ENCODE assay signal across 17 cellular contexts in the genomic region with DNA sequence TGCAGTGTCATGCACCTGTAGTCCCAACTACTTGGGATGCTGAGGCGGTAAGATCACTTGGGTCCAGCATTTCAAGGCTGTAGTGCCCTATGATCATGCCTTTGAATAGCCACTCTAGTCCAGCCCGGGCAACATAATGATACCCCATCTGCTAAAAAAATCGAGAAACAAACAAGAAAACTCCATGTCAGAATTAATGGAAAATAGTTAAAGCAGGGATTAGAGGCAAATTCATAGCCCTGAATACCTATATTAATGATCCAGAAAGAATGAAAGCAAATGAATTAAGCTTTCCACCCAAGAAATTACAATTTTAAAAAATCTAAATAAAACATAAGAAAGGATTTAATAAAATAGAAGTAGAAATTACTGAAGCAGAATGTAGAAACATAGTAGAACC.
A peak's percentile ranks its signal among the peaks of the same experiment; 100 is the strongest.
DNase-seq lines count a peak whose midpoint lies in the region; ATAC-seq, FAIRE-seq and TF ChIP-seq lines count a peak whose summit lies in the region.
"Had no signal": no experiment of that assay in that cellular context is flagged by ENCODE, and none has a peak within 500 bp of the region (broad histone marks: within the 10 kb centered on the region; RNA-seq: fewer than 3 reads in every experiment).

No MANE protein-coding gene starts in this region.

- 32% methylated on average over 3 of the region's 3 CpGs for WGBS in SK-N-SH (ENCODE audit: low lambda C conversion rate)
- 56% methylated on average over 3 of the region's 3 CpGs for WGBS in K562 (ENCODE audit: insufficient coverage, low coverage, missing lambda C conversion rate)

- in situ Hi-C loops in K562 (cut with MboI): loop anchor here (5.0 kb wide), 1 partner anchor 84 kb away; no protein-coding TSS in a partner anchor

- CTCF ChIA-PET in SK-N-SH (lab: Yijun Ruan, JAX) (interaction anchor here (0.7 kb wide), 1 partner anchor 341 kb away, joined by 3 read pairs; no protein-coding TSS in a partner anchor), K562 (lab: Yijun Ruan, JAX; ENCODE audit: low intra/inter-chr PET ratio) (no interaction called here)
- CTCF ChIA-PET in activated CD4-positive, alpha-beta memory T cell treated with anti-CD3 and anti-CD28 coated beads for 36 hours (lab: Charles Lee): no interaction called here

- H3K36me3 ChIP-seq in SK-N-SH (replicated peaks in 1 of 2; ENCODE audit: control insufficient read depth in 1 of 2, insufficient read depth in 2 of 2, low read length in 1 of 2) (no peaks in the 10 kb centered on the region), K562 (ENCODE audit: control insufficient read depth, insufficient read depth, low read length) (no peaks in the 10 kb centered on the region), Peyer's patch (no peaks in the 10 kb centered on the region)
- H3K36me3 ChIP-seq: BLaER1 had no signal

- POLR2A ChIA-PET in SK-N-SH (lab: Yijun Ruan, JAX) (no interaction called here), K562 (lab: Yijun Ruan, JAX) (no interaction called here)
- POLR2A ChIA-PET in activated CD4-positive, alpha-beta memory T cell treated with anti-CD3 and anti-CD28 coated beads for 36 hours (lab: Charles Lee): no interaction called here

- H3K9me2 ChIP-seq in SK-N-SH: no peaks in the 10 kb centered on the region

- H3K27me3 ChIP-seq in SK-N-SH (ENCODE audit: insufficient read depth) (no peaks in the 10 kb centered on the region), K562 (ENCODE audit: control insufficient read depth in 2 of 2, insufficient read depth in 2 of 2, low read length in 2 of 2) (no peaks in the 10 kb centered on the region), Peyer's patch (no peaks in the 10 kb centered on the region)
- H3K27me3 ChIP-seq: BLaER1 had no signal

- TF ChIP-seq POLR2A in K562 (conservative IDR thresholded peaks at IDR 0.05): no peak
- TF ChIP-seq POLR2A in Peyer's patch (IDR thresholded peaks at IDR 0.05): no peak

- ATAC-seq in SK-N-SH treated with all-trans-retinoic acid at 6 μM for 48 hours (no peak), K562 (no peak)

- TF ChIP-seq EP300 in SK-N-SH (IDR thresholded peaks at IDR 0.05; ENCODE audit: borderline replicate concordance in 1 of 2, low read depth in 1 of 2, low read length in 1 of 2) (no peak), K562 (IDR thresholded peaks at IDR 0.05; ENCODE audit: low read length) (no peak)

- no peaks in the 10 kb centered on the region for H3K9me1 ChIP-seq in K562 (ENCODE audit: control insufficient read depth, insufficient read depth, low read length)

- no peak for FAIRE-seq in K562 (lab: Jason Lieb, UNC)

- H3K9me3 ChIP-seq in SK-N-SH (peaks cover 4% of the 10 kb centered on the region; the same call in 1 of the 2 replicates), K562 (replicated peaks; ENCODE audit: control insufficient read depth, insufficient read depth, low read depth, low read length) (no peaks in the 10 kb centered on the region; the same call in 1 of the 2 replicates), Peyer's patch (no peaks in the 10 kb centered on the region)

- H3K4me3 Mint-ChIP-seq in activated CD4-positive, alpha-beta memory T cell treated with anti-CD3 and anti-CD28 coated beads for 36 hours: no peak overlapping the region
- H3K4me3 Mint-ChIP-seq: CD8-positive, alpha-beta memory T cell; IgD-negative memory B cell had no signal

- H3F3A ChIP-seq in SK-N-SH (replicated peaks; ENCODE audit: insufficient read depth): no peaks in the 10 kb centered on the region

- no peak overlapping the region for H3K27ac ChIP-seq in SK-N-SH (ENCODE audit: low read depth in 2 of 2, low read length in 1 of 2)
- H3K27ac ChIP-seq in K562 (ENCODE audit: extremely low read depth, low read depth, low read length): no peak overlapping the region
- H3K27ac ChIP-seq in epithelial cell of prostate: peak overlapping the region; percentile 86
- H3K27ac ChIP-seq in Peyer's patch: no peak overlapping the region
- H3K27ac ChIP-seq: 22Rv1, BLaER1, GM23248 had no signal

- H3K9ac ChIP-seq in SK-N-SH (no peak overlapping the region), K562 (ENCODE audit: insufficient read depth in 1 of 2, low read depth in 2 of 2, low read length in 2 of 2) (no peak overlapping the region)
- H3K9ac ChIP-seq: BLaER1, GM23248 had no signal

- peaks cover 5% of the 10 kb centered on the region for H3K9me3 Mint-ChIP-seq in activated CD4-positive, alpha-beta memory T cell treated with anti-CD3 and anti-CD28 coated beads for 36 hours

- peaks cover 18% of the 10 kb centered on the region for H3K27me3 Mint-ChIP-seq in activated CD4-positive, alpha-beta memory T cell treated with anti-CD3 and anti-CD28 coated beads for 36 hours

- H4K20me1 ChIP-seq in SK-N-SH (ENCODE audit: insufficient read depth) (no peaks in the 10 kb centered on the region), K562 (replicated peaks; ENCODE audit: control insufficient read depth, insufficient read depth, low read length) (no peaks in the 10 kb centered on the region)
- H4K20me1 ChIP-seq: BLaER1 had no signal

- TF ChIP-seq RAD21 in SK-N-SH (IDR thresholded peaks at IDR 0.05; ENCODE audit: low read length) (no peak), K562 (CRISPR knock-in tag; conservative IDR thresholded peaks at IDR 0.05 in 1 of 2, IDR thresholded peaks at IDR 0.05 in 1 of 2) (no peak)

- no peaks in the 10 kb centered on the region for H3K4me1 Mint-ChIP-seq in activated CD4-positive, alpha-beta memory T cell treated with anti-CD3 and anti-CD28 coated beads for 36 hours (ENCODE audit: low read depth)
- H3K4me1 Mint-ChIP-seq: CD8-positive, alpha-beta memory T cell had no signal

- DNase-seq in SK-N-SH (no peak), K562 (ENCODE audit: extremely low read depth in 1 of 4, low spot score in 3 of 4) (no peak), epithelial cell of prostate (ENCODE audit: low read depth, low spot score) (no peak), Peyer's patch (no peak), SIG-M5 (lab: John Stamatoyannopoulos, UW) (no peak)
- DNase-seq in activated CD4-positive, alpha-beta memory T cell treated with anti-CD3 and anti-CD28 coated beads for 36 hours: no peak
- DNase-seq: AML-193; Caco-2; CD8-positive, alpha-beta memory T cell; DND-41; GF-D8; GM23248; H7 had no signal

- intact Hi-C loops in K562 (cut with micrococcal nuclease): loop anchor here (5.0 kb wide), 2 partner anchors 141 to 389 kb away; no protein-coding TSS in a partner anchor
- intact Hi-C loops in activated CD4-positive, alpha-beta memory T cell treated with anti-CD3 and anti-CD28 coated beads for 36 hours (cut with micrococcal nuclease): no loop called here

- H3K79me2 ChIP-seq in SK-N-SH (ENCODE audit: insufficient read depth): no peaks in the 10 kb centered on the region
- no peaks in the 10 kb centered on the region for H3K79me2 ChIP-seq in K562 (ENCODE audit: control insufficient read depth, insufficient read depth, low read length)

- H2AFZ ChIP-seq in SK-N-SH (ENCODE audit: low read depth): 0 out of 2 replicates have a peak overlapping the region, but pooled peaks have one; percentile 1
- no peak overlapping the region for H2AFZ ChIP-seq in K562 (ENCODE audit: low read depth, low read length)
- H2AFZ ChIP-seq: GM23248 had no signal

- H3K4me3 ChIP-seq in SK-N-SH (ENCODE audit: low read depth in 2 of 2, low read length in 1 of 2): no peak overlapping the region
- H3K4me3 ChIP-seq in K562: no peak overlapping the region
- H3K4me3 ChIP-seq in Peyer's patch: no peak overlapping the region
- H3K4me3 ChIP-seq: BLaER1, GM23248 had no signal

- H3K4me1 ChIP-seq in SK-N-SH (ENCODE audit: control insufficient read depth in 1 of 2, insufficient read depth in 2 of 2, low read depth in 1 of 2, low read length in 1 of 2) (no peaks in the 10 kb centered on the region), K562 (replicated peaks in 1 of 2; ENCODE audit: control insufficient read depth in 2 of 2, insufficient read depth in 2 of 2, low read length in 2 of 2) (peaks cover 0 to 22% of the 10 kb centered on the region in 2 experiments; a peak in 4 of 5 replicates), Peyer's patch (no peaks in the 10 kb centered on the region)
- H3K4me1 ChIP-seq: BLaER1 had no signal

- no TSS peak for BruUV-seq in K562 (replicated peaks; lab: Mats Ljungman, UMichigan)

- no peaks in the 10 kb centered on the region for H3K36me3 Mint-ChIP-seq in activated CD4-positive, alpha-beta memory T cell treated with anti-CD3 and anti-CD28 coated beads for 36 hours
- H3K36me3 Mint-ChIP-seq: CD8-positive, alpha-beta memory T cell had no signal

- TF ChIP-seq CTCF in SK-N-SH (IDR thresholded peaks at IDR 0.05) (no peak), K562 (IDR thresholded peaks at IDR 0.05 in 2 of 3, conservative IDR thresholded peaks at IDR 0.05 in 1 of 3; ENCODE audit: insufficient read depth in 2 of 3, low read depth in 1 of 3, low read length in 3 of 3) (no peak), Peyer's patch (IDR thresholded peaks at IDR 0.05) (no peak)

- no peak overlapping the region for H3K27ac Mint-ChIP-seq in activated CD4-positive, alpha-beta memory T cell treated with anti-CD3 and anti-CD28 coated beads for 36 hours
- H3K27ac Mint-ChIP-seq: CD8-positive, alpha-beta memory T cell; IgD-negative memory B cell had no signal

- H3K4me2 ChIP-seq in SK-N-SH (no peak overlapping the region), K562 (ENCODE audit: insufficient read depth, low read length) (no peak overlapping the region)
- H3K4me2 ChIP-seq: BLaER1 had no signal

TF ChIP-seq in SK-N-SH, 30 proteins besides CTCF, POLR2A, EP300 and RAD21 (continues in another document):
- no peak for TF ChIP-seq MXI1 (IDR thresholded peaks at IDR 0.05; ENCODE audit: low read depth, low read length)
- TF ChIP-seq NRF1 (IDR thresholded peaks at IDR 0.05; ENCODE audit: low read depth, low read length): no peak
- TF ChIP-seq TEAD4 (IDR thresholded peaks at IDR 0.05; ENCODE audit: borderline replicate concordance, insufficient read depth): no peak
- no peak for TF ChIP-seq FOXJ3 (CRISPR knock-in tag; IDR thresholded peaks at IDR 0.05)
- no peak for TF ChIP-seq RFX5 (IDR thresholded peaks at IDR 0.05; ENCODE audit: low read length)

TF ChIP-seq in SK-N-SH treated with all-trans-retinoic acid at 6 μM for 48 hours, 23 proteins besides CTCF, POLR2A, EP300 and RAD21 (continues in another document):
- TF ChIP-seq TCF4 (CRISPR knock-in tag; IDR thresholded peaks at IDR 0.05; ENCODE audit: borderline replicate concordance): no peak

TF ChIP-seq in K562, 482 proteins besides CTCF, POLR2A, EP300 and RAD21:
- TF ChIP-seq ZNF507 (tag; conservative IDR thresholded peaks at IDR 0.05) (0 out of 2 replicates have a peak, but pooled peaks have one; percentile 28), BACH1 (tag; IDR thresholded peaks at IDR 0.05) (no peak)
